ENCODE assay signal across 8 cellular contexts in the genomic region with DNA sequence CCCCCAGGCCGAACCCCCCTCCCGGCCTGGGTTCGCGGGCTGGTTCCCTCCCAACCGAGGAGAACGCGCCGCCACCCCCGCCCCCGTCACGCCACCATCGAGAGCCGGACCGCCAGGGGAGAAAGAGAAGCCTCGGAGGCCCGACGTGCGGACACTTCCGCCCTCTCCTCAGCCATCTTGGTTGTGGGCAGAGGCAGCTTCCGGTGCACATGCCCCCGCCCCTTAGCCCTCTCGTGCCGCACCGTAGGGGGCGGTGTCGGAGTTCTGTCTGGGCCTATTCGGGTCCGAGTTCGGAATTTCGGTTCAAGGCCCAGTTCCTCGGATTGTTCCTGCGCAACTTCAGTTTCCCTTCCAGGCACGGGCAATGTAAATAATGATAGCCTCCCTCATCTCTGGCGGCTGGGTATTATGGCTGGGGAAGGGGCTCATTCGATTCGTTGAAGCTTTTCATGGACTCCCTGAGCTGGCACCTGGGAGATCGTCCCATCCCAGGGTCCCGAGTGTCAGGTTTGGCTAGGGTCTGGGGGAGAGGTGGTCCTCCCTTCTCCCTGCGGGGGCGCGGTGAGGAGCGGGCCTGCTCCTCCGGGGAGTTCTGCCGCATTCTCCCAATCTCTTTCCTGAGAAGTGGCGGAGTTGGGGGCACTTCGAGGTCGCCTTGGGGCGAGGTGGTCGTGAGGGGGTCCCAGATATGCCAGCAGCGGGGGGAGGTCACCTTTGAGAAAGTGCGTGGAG. TPM values are rescaled to one million over a fixed set of nuclear protein-coding genes. Genes with fewer than 3 reads are reported as not detected.
DNase-seq lines count a peak whose midpoint lies in the region; ATAC-seq, FAIRE-seq and TF ChIP-seq lines count a peak whose summit lies in the region.

A gene with protein sequence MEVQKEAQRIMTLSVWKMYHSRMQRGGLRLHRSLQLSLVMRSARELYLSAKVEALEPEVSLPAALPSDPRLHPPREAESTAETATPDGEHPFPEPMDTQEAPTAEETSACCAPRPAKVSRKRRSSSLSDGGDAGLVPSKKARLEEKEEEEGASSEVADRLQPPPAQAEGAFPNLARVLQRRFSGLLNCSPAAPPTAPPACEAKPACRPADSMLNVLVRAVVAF (plus strand): TSS at position 225 of the 732 bp plus-strand sequence. CDS start 2,776 bp downstream, outside the sequence.
A gene with protein sequence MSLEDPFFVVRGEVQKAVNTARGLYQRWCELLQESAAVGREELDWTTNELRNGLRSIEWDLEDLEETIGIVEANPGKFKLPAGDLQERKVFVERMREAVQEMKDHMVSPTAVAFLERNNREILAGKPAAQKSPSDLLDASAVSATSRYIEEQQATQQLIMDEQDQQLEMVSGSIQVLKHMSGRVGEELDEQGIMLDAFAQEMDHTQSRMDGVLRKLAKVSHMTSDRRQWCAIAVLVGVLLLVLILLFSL (minus strand): TSS at position 189 of the 732 bp plus-strand sequence. CDS start 202 bp downstream, outside the sequence.

- no peak; a peak in 1 of 3 replicates for TF ChIP-seq POLR2A in H1 (IDR thresholded peaks at IDR 0.05; ENCODE audit: control extremely low read depth in 1 of 2, low read depth in 2 of 2, low read length in 2 of 2)

- CTCF ChIA-PET in H1 (lab: Charles Lee; ENCODE audit: partially characterized antibody): interaction anchor here (0.7 to 2.5 kb wide), 4 partner anchors 14 to 113 kb away, joined by 3 to 5 read pairs (median 3); no protein-coding TSS in a partner anchor

- no peaks in the 10 kb centered on the region for H3K9me3 ChIP-seq in CD4-positive, CD25-positive, alpha-beta regulatory T cell (ENCODE audit: control insufficient read depth in 2 of 2, low read length in 2 of 2)
- H3K9me3 ChIP-seq in HUES48 (ENCODE audit: control insufficient read depth, insufficient read depth, low read length): no peaks in the 10 kb centered on the region
- no peaks in the 10 kb centered on the region for H3K9me3 ChIP-seq in NT2/D1 (ENCODE audit: insufficient read depth, low read length)
- H3K9me3 ChIP-seq in H1 (ENCODE audit: insufficient read depth in 2 of 2, low read depth in 1 of 2, low read length in 1 of 2): no peaks in the 10 kb centered on the region

- peak within 1 kb of the TSS; percentile 18; the same call in 1 of the 2 replicates for H2AFZ ChIP-seq in H1 (ENCODE audit: low read length)

- H3K4me1 Mint-ChIP-seq in CD4-positive, CD25-positive, alpha-beta regulatory T cell: peaks cover 0 to 33% (median 13%) of the 10 kb centered on the region in 4 donors

- peak within 1 kb of the TSS; percentile 96 to 99 (median 99) for H3K27ac Mint-ChIP-seq in CD4-positive, CD25-positive, alpha-beta regulatory T cell

- WGBS in H1 (ENCODE audit: extremely low coverage in 1 of 2, insufficient coverage in 1 of 2, insufficient read length in 1 of 2, insufficient replicate concordance in 2 of 2, low coverage in 1 of 2, low lambda C conversion rate in 2 of 2, missing lambda C conversion rate in 1 of 2), 2 experiments: 1% methylated on average over 38 of the region's 51 CpGs; no CpG with 5 or more reads in 1 of the 2 experiments
- WGBS in mesendoderm (ENCODE audit: extremely low coverage, insufficient coverage, low lambda C conversion rate): no CpG with 5 or more reads among the region's 51 CpGs

- H3K56ac ChIP-seq in H1 (replicated peaks; ENCODE audit: insufficient read length, low read depth, low read length): peak within 1 kb of the TSS; percentile 98
- peak within 1 kb of the TSS; percentile 96 for H3K56ac ChIP-seq in mesendoderm (ENCODE audit: low read length)

- H3K4me3 Mint-ChIP-seq in CD4-positive, CD25-positive, alpha-beta regulatory T cell: peak within 1 kb of the TSS; percentile 94 to 99 (median 98)

- H2BK15ac ChIP-seq in H1 (ENCODE audit: low read length) (peak within 1 kb of the TSS; percentile 95; the same call in 1 of the 2 replicates), mesendoderm (replicated peaks; ENCODE audit: low read depth) (peak within 1 kb of the TSS; percentile 14)

- peaks cover 17 to 46% of the 10 kb centered on the region in 2 experiments for H3K79me2 ChIP-seq in H1 (ENCODE audit: control insufficient read depth in 1 of 2, insufficient read depth in 2 of 2, low read length in 2 of 2)
- H3K79me2 ChIP-seq in mesendoderm (ENCODE audit: control insufficient read depth, insufficient read depth, low read length): peaks cover 27% of the 10 kb centered on the region

- 0 out of 2 replicates have a peak within 1 kb of the TSS, but pooled peaks have one; percentile 48 for H2AK5ac ChIP-seq in H1 (ENCODE audit: low read depth, low read length)
- peak within 1 kb of the TSS; percentile 72 for H2AK5ac ChIP-seq in mesendoderm (ENCODE audit: low read length)

- H2BK12ac ChIP-seq in H1 (ENCODE audit: low read depth, low read length): peak within 1 kb of the TSS; percentile 90

- peak within 1 kb of the TSS; percentile 83 for H2BK120ac ChIP-seq in H1 (replicated peaks; ENCODE audit: low read depth, low read length)
- peak within 1 kb of the TSS; percentile 88 for H2BK120ac ChIP-seq in mesendoderm (ENCODE audit: low read depth, low read length)

- H3K9ac ChIP-seq in HUES48 (ENCODE audit: low read depth, low read length): peak within 1 kb of the TSS; percentile 83
- peak within 1 kb of the TSS; percentile 98 for H3K9ac ChIP-seq in NT2/D1 (ENCODE audit: insufficient read length, low read depth)
- H3K9ac ChIP-seq in H1 (replicated peaks in 1 of 4; ENCODE audit: extremely low read depth in 1 of 4, low read depth in 3 of 4, low read length in 3 of 4): peak within 1 kb of the TSS; percentile 62 to 86 (median 86)
- H3K9ac ChIP-seq in mesendoderm (ENCODE audit: low read length): peak within 1 kb of the TSS; percentile 97

- H4K91ac ChIP-seq in H1 (replicated peaks; ENCODE audit: insufficient read length, low read length): peak within 1 kb of the TSS; percentile 98

- ATAC-seq in CD4-positive, CD25-positive, alpha-beta regulatory T cell (ENCODE audit: low read depth in 2 of 2): peak; percentile 62 to 65
- ATAC-seq in GM19397 (IDR thresholded peaks at IDR 0.05; ENCODE audit: unreplicated experiment): peak; percentile 38

- H2BK5ac ChIP-seq in H1 (ENCODE audit: low read depth, low read length): peak within 1 kb of the TSS; percentile 96
- H2BK5ac ChIP-seq in mesendoderm (ENCODE audit: low read length): peak within 1 kb of the TSS; percentile 69

- H3K79me1 ChIP-seq in H1 (ENCODE audit: low read depth, low read length) (peaks cover 8% of the 10 kb centered on the region), mesendoderm (ENCODE audit: low read length) (peaks cover 2% of the 10 kb centered on the region)

- DNase-seq in CD4-positive, CD25-positive, alpha-beta regulatory T cell: peak; percentile 90 to 95 (median 91)
- DNase-seq in NT2/D1 (ENCODE audit: low read depth, low spot score): peak; percentile 85
- peak; percentile 74 to 84 (median 80) for DNase-seq in activated CD8-positive, alpha-beta memory T cell treated with anti-CD3 and anti-CD28 coated beads for 48 hours (ENCODE audit: low read depth in 2 of 3, low spot score in 2 of 3)
- peak in 1 of 2 experiments; percentile 91 for DNase-seq in H1 (ENCODE audit: low read depth in 1 of 2, low spot score in 2 of 2)
- DNase-seq in mesendoderm: peak; percentile 96
- peak; percentile 89 for DNase-seq in stimulated activated CD8-positive, alpha-beta memory T cell treated with anti-CD3 and anti-CD28 coated beads, Interleukin-15, amount 100 ng/mL, for 1 hour (ENCODE audit: low read depth)

- peaks cover 7 to 13% of the 10 kb centered on the region in 2 experiments for H4K20me1 ChIP-seq in H1 (replicated peaks in 1 of 2; ENCODE audit: control insufficient read depth in 1 of 2, insufficient read depth in 2 of 2, low read length in 2 of 2)

- H3K27ac ChIP-seq in CD4-positive, CD25-positive, alpha-beta regulatory T cell (ENCODE audit: insufficient read depth, low read length, poor library complexity, severe bottlenecking): peak within 1 kb of the TSS; percentile 97
- peak within 1 kb of the TSS; percentile 95 for H3K27ac ChIP-seq in HUES48 (ENCODE audit: low read depth, low read length)
- H3K27ac ChIP-seq in H1 (ENCODE audit: low read depth, low read length): peak within 1 kb of the TSS; percentile 79
- H3K27ac ChIP-seq in mesendoderm (ENCODE audit: low read depth, low read length): peak within 1 kb of the TSS; percentile 85

- peak in 1 of 2 experiments; percentile 43; a peak in 1 of 3 replicates for TF ChIP-seq EP300 in H1 (IDR thresholded peaks at IDR 0.05; ENCODE audit: borderline replicate concordance in 1 of 2, low read depth in 2 of 2, low read length in 2 of 2)

- H4K8ac ChIP-seq in H1 (ENCODE audit: extremely low read depth, insufficient read depth, low read length): peak within 1 kb of the TSS; percentile 88
- H4K8ac ChIP-seq in mesendoderm (ENCODE audit: low read depth, low read length): peak within 1 kb of the TSS; percentile 16

- TF ChIP-seq CTCF in H1 (IDR thresholded peaks at IDR 0.05; ENCODE audit: control extremely low read depth in 1 of 3, insufficient read depth in 1 of 3, low read depth in 1 of 3, low read length in 3 of 3): peak in 1 of 3 experiments; percentile 33; a peak in 2 of 4 replicates

- peaks cover 14% of the 10 kb centered on the region for H3K36me3 Mint-ChIP-seq in CD4-positive, CD25-positive, alpha-beta regulatory T cell

- H3K4me2 ChIP-seq in H1 (ENCODE audit: insufficient read depth in 1 of 2, low read depth in 2 of 2, low read length in 2 of 2) (peak within 1 kb of the TSS; percentile 82 to 91), mesendoderm (ENCODE audit: low read length) (peak within 1 kb of the TSS; percentile 96)

- H3K36me3 ChIP-seq in CD4-positive, CD25-positive, alpha-beta regulatory T cell (ENCODE audit: control insufficient read depth, insufficient read depth, low read length): peaks cover 1% of the 10 kb centered on the region
- peaks cover 9% of the 10 kb centered on the region; the same call in 1 of the 2 replicates for H3K36me3 ChIP-seq in HUES48 (ENCODE audit: control insufficient read depth, insufficient read depth, low read length)
- H3K36me3 ChIP-seq in NT2/D1 (ENCODE audit: insufficient read depth, insufficient read length, low read length): peaks cover 17% of the 10 kb centered on the region
- H3K36me3 ChIP-seq in H1 (ENCODE audit: control insufficient read depth in 2 of 4, insufficient read depth in 4 of 4, low read length in 3 of 4): peaks cover 0 to 7% (median 2%) of the 10 kb centered on the region in 4 experiments; a peak in 2 of 8 replicates
- H3K36me3 ChIP-seq in mesendoderm (ENCODE audit: control insufficient read depth, insufficient read depth, low read length): no peaks in the 10 kb centered on the region

- H3K23me2 ChIP-seq in H1 (ENCODE audit: low read depth, low read length): peaks cover 23% of the 10 kb centered on the region

- TF ChIP-seq RAD21 in H1 (IDR thresholded peaks at IDR 0.05 in 1 of 2, conservative IDR thresholded peaks at IDR 0.05 in 1 of 2; ENCODE audit: low read depth in 2 of 2, low read length in 2 of 2): peak; percentile 12 to 18; a peak in 2 of 4 replicates

- peak within 1 kb of the TSS; percentile 92 for H3K4me3 ChIP-seq in CD4-positive, CD25-positive, alpha-beta regulatory T cell (ENCODE audit: low read depth, low read length)
- H3K4me3 ChIP-seq in HUES48 (ENCODE audit: low read depth, low read length) (peak within 1 kb of the TSS; percentile 96), NT2/D1 (ENCODE audit: insufficient read length, low read depth) (peak within 1 kb of the TSS; percentile 83), H1 (ENCODE audit: extremely low read depth in 1 of 4, insufficient read depth in 2 of 4, low read depth in 3 of 4, low read length in 4 of 4) (peak within 1 kb of the TSS; percentile 87 to 97 (median 94)), mesendoderm (ENCODE audit: low read length) (peak within 1 kb of the TSS; percentile 91)

- POLR2A ChIA-PET in H1 (lab: Charles Lee; ENCODE audit: partially characterized antibody): interaction anchor here (0.6 to 9.6 kb wide), 15 partner anchors 9 to 212 kb away, joined by 3 to 530 read pairs (median 9); a partner anchor contains a TSS

- FAIRE-seq in H1 (lab: Jason Lieb, UNC): no peak

- no peak within 1 kb of the TSS for H3K23ac ChIP-seq in H1 (ENCODE audit: insufficient read length)
- peak within 1 kb of the TSS; percentile 89 for H3K23ac ChIP-seq in mesendoderm (ENCODE audit: low read length)

- peak within 1 kb of the TSS; percentile 78 for H3K14ac ChIP-seq in H1 (ENCODE audit: insufficient read length)

- H3K9me3 Mint-ChIP-seq in CD4-positive, CD25-positive, alpha-beta regulatory T cell: peaks cover 0 to 5% (median 1%) of the 10 kb centered on the region in 7 donors

- H3K27me3 Mint-ChIP-seq in CD4-positive, CD25-positive, alpha-beta regulatory T cell: peaks cover 16% of the 10 kb centered on the region

- H2BK20ac ChIP-seq in H1 (ENCODE audit: low read length): peak within 1 kb of the TSS; percentile 80; the same call in 1 of the 2 replicates

- H3K4ac ChIP-seq in H1 (replicated peaks; ENCODE audit: insufficient read length, low read depth, low read length) (peak within 1 kb of the TSS; percentile 98), mesendoderm (ENCODE audit: low read depth, low read length) (peak within 1 kb of the TSS; percentile 89)

- H3K18ac ChIP-seq in H1 (ENCODE audit: extremely low read depth, low read length) (peak within 1 kb of the TSS; percentile 99), mesendoderm (ENCODE audit: low read length) (peak within 1 kb of the TSS; percentile 77)

- H4K5ac ChIP-seq in H1 (ENCODE audit: insufficient read length, low read depth, low read length) (peak within 1 kb of the TSS; percentile 99), mesendoderm (ENCODE audit: low read length) (peak within 1 kb of the TSS; percentile 41)

- peaks cover 39% of the 10 kb centered on the region for H3K4me1 ChIP-seq in CD4-positive, CD25-positive, alpha-beta regulatory T cell (ENCODE audit: control insufficient read depth, insufficient read depth, low read length, poor library complexity, severe bottlenecking)
- H3K4me1 ChIP-seq in HUES48 (ENCODE audit: control insufficient read depth, insufficient read depth, low read length) (no peaks in the 10 kb centered on the region), NT2/D1 (ENCODE audit: insufficient read depth, insufficient read length) (peaks cover 3% of the 10 kb centered on the region), H1 (replicated peaks in 1 of 4; ENCODE audit: control insufficient read depth in 3 of 4, insufficient read depth in 4 of 4, low read length in 3 of 4) (peaks cover 0 to 6% (median 3%) of the 10 kb centered on the region in 4 experiments; a peak in 3 of 7 replicates), mesendoderm (ENCODE audit: control insufficient read depth, low read depth, low read length) (no peaks in the 10 kb centered on the region)

- H3K27me3 ChIP-seq in CD4-positive, CD25-positive, alpha-beta regulatory T cell (ENCODE audit: control insufficient read depth, insufficient read depth, low read length): no peaks in the 10 kb centered on the region
- H3K27me3 ChIP-seq in HUES48 (ENCODE audit: control insufficient read depth, insufficient read depth, low read length): no peaks in the 10 kb centered on the region
- H3K27me3 ChIP-seq in NT2/D1 (ENCODE audit: insufficient read depth, insufficient read length): no peaks in the 10 kb centered on the region
- H3K27me3 ChIP-seq in H1 (replicated peaks in 1 of 4; ENCODE audit: control insufficient read depth in 3 of 4, extremely low read depth in 1 of 4, insufficient read depth in 3 of 4, low read length in 3 of 4): no peaks in the 10 kb centered on the region; a peak in 1 of 7 replicates
- no peaks in the 10 kb centered on the region for H3K27me3 ChIP-seq in mesendoderm (ENCODE audit: insufficient read depth, low read length, poor library complexity)

RNA-seq across cellular contexts. Expression of the first gene that starts in this region (rescaled TPM):
- 478 TPM for total RNA-seq in CD4-positive, CD25-positive, alpha-beta regulatory T cell
- polyA plus RNA-seq in CD4-positive, CD25-positive, alpha-beta regulatory T cell: 100 to 1,000 TPM; 144 to 234 (median 197) TPM
- 137 and 138 TPM in 2 replicates for total RNA-seq in H1 (2021; fragmentation: NEBNext Ultra II Directional; extraction: Animal tissue kit (Norgen Biotek cat#: 25700))
- polyA plus RNA-seq in H1 (2011; rRNA removed): 84.5 and 151 TPM in 2 replicates
- polyA plus RNA-seq in H1 (2011; cell fraction: cytosol; rRNA removed): 66.0 TPM
- polyA plus RNA-seq in H1 (2011; cell fraction: nucleus; rRNA removed): 110 TPM
- polyA plus RNA-seq in H1 (2012, experiment 1 of 2): 106 to 120 TPM (median 111 TPM) in 4 replicates
- polyA plus RNA-seq in H1 (2012, experiment 2 of 2): 92.0 TPM
- 105 TPM for polyA plus RNA-seq in H1 (2013, experiment 1 of 2)
- polyA plus RNA-seq in H1 (2013, experiment 2 of 2): 105 TPM
- 6.0 and 9.9 TPM in 2 replicates for polyA minus RNA-seq in H1 (2011; rRNA and poly(A)+ RNA removed)
- 33.4 TPM for polyA minus RNA-seq in H1 (2011; cell fraction: cytosol; rRNA and poly(A)+ RNA removed)
- 81.9 TPM for polyA minus RNA-seq in H1 (2011; cell fraction: nucleus; rRNA and poly(A)+ RNA removed)
- 75.2 TPM for polyA plus RNA-seq in mesendoderm (2013, experiment 1 of 2)
- polyA plus RNA-seq in mesendoderm (2013, experiment 2 of 2): 77.2 TPM

RNA-seq across cellular contexts. Expression of the second gene that starts in this region (rescaled TPM):
- total RNA-seq in CD4-positive, CD25-positive, alpha-beta regulatory T cell: 56.5 TPM
- polyA plus RNA-seq in CD4-positive, CD25-positive, alpha-beta regulatory T cell: 10 to 100 TPM; 52.4 to 68.2 (median 58.9) TPM
- 50.8 and 53.0 TPM in 2 replicates for total RNA-seq in H1 (2021; fragmentation: NEBNext Ultra II Directional; extraction: Animal tissue kit (Norgen Biotek cat#: 25700))
- 80.1 and 86.8 TPM in 2 replicates for polyA plus RNA-seq in H1 (2011; rRNA removed)
- polyA plus RNA-seq in H1 (2011; cell fraction: cytosol; rRNA removed): 88.9 TPM
- 146 TPM for polyA plus RNA-seq in H1 (2011; cell fraction: nucleus; rRNA removed)
- 58.8 to 94.1 TPM (median 80.2 TPM) in 4 replicates for polyA plus RNA-seq in H1 (2012, experiment 1 of 2)
- polyA plus RNA-seq in H1 (2012, experiment 2 of 2): 81.1 TPM
- 48.9 TPM for polyA plus RNA-seq in H1 (2013, experiment 1 of 2)
- 49.5 TPM for polyA plus RNA-seq in H1 (2013, experiment 2 of 2)
- polyA minus RNA-seq in H1 (2011; rRNA and poly(A)+ RNA removed): 44.8 and 47.0 TPM in 2 replicates
- 40.2 TPM for polyA minus RNA-seq in H1 (2011; cell fraction: cytosol; rRNA and poly(A)+ RNA removed)
- polyA minus RNA-seq in H1 (2011; cell fraction: nucleus; rRNA and poly(A)+ RNA removed): 36.6 TPM
- polyA plus RNA-seq in mesendoderm (2013, experiment 1 of 2): 30.2 TPM
- polyA plus RNA-seq in mesendoderm (2013, experiment 2 of 2): 29.9 TPM
